In the genomic region with DNA sequence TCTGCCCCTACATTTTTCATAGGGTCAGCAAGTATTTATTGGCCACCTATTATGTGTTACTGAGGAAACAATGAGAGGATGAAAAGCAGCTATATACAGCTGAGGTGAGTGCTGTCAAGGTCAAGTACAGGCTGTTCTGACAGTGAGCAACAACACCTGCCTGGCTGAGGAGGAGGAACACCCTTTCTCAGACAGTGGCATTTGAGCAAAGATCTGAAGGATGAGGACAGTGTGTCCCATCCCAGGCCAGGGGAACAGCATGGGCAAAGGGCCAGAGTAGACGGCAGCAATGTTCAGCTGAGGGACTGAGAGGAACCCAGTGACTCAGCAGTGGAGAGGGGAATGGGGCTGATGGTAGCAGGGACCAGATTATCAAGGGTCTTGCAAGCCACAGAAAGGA, we compare ENCODE assay signal across 28 cellular contexts.
"Had no signal": no experiment of that assay in that cellular context is flagged by ENCODE, and none has a peak within 500 bp of the region (broad histone marks: within the 10 kb centered on the region; RNA-seq: fewer than 3 reads in every experiment).

No MANE protein-coding gene starts in this region.

- H3K36me3 ChIP-seq: stomach, suprapubic skin, thoracic aorta, thyroid gland, tibial artery, tibial nerve, transverse colon, upper lobe of left lung, upper lobe of right lung, uterus, vagina had no signal

- H3K4me1 Mint-ChIP-seq: stimulated activated effector memory CD8-positive, alpha-beta T cell treated with anti-CD3 and anti-CD28 coated beads, Interleukin-12 subunit alpha, Interleukin-12 subunit beta, amount 100 ng/mL, for 72 hours; stimulated activated memory B cell treated with anti-CD40 and anti-IgM and Interleukin-4, amounts not matched to agents 10 μg/mL and 1 μg/mL and 100 μg/mL, for 72 hours; stimulated activated naive B cell treated with anti-CD40 and anti-IgM and Interleukin-4, amounts not matched to agents 10 μg/mL and 1 μg/mL and 100 μg/mL, for 72 hours; stimulated activated naive CD8-positive, alpha-beta T cell treated with anti-CD3 and anti-CD28 coated beads, Interleukin-15, amount 100 ng/mL, for 72 hours had no signal

- ATAC-seq: stimulated activated effector memory CD8-positive, alpha-beta T cell treated with anti-CD3 and anti-CD28 coated beads, Interleukin-12 subunit alpha, Interleukin-12 subunit beta, amount 100 ng/mL, for 72 hours; stimulated activated memory B cell treated with anti-CD40 and anti-IgM and Interleukin-4, amounts not matched to agents 10 μg/mL and 1 μg/mL and 100 μg/mL, for 72 hours; stimulated activated naive B cell treated with anti-CD40 and anti-IgM and Interleukin-4, amounts not matched to agents 10 μg/mL and 1 μg/mL and 100 μg/mL, for 72 hours; stimulated activated naive CD8-positive, alpha-beta T cell treated with anti-CD3 and anti-CD28 coated beads, Interleukin-15, amount 100 ng/mL, for 72 hours; stimulated activated naive CD8-positive, alpha-beta T cell treated with anti-CD3 and anti-CD28 coated beads, Interleukin-15, Interleukin-2, amounts not matched to agents 100 U/mL and 50 U/mL, for 24 hours; upper lobe of right lung had no signal

- H3K9me3 Mint-ChIP-seq: stimulated activated effector memory CD8-positive, alpha-beta T cell treated with anti-CD3 and anti-CD28 coated beads, Interleukin-12 subunit alpha, Interleukin-12 subunit beta, amount 100 ng/mL, for 72 hours; stimulated activated memory B cell treated with anti-CD40 and anti-IgM and Interleukin-4, amounts not matched to agents 10 μg/mL and 1 μg/mL and 100 μg/mL, for 72 hours; stimulated activated naive B cell treated with anti-CD40 and anti-IgM and Interleukin-4, amounts not matched to agents 10 μg/mL and 1 μg/mL and 100 μg/mL, for 72 hours; stimulated activated naive CD8-positive, alpha-beta T cell treated with anti-CD3 and anti-CD28 coated beads, Interleukin-15, amount 100 ng/mL, for 72 hours; stimulated activated naive CD8-positive, alpha-beta T cell treated with anti-CD3 and anti-CD28 coated beads, Interleukin-15, Interleukin-2, amounts not matched to agents 100 ng/mL and 50 ng/mL, for 24 hours; type B pancreatic cell had no signal

- H3K4me1 ChIP-seq: stomach, suprapubic skin, testis, thyroid gland, tibial artery, tibial nerve, transverse colon, upper lobe of left lung, upper lobe of right lung, uterus, vagina had no signal

- H3K27ac ChIP-seq: stomach, suprapubic skin, testis, thoracic aorta, thyroid gland, tibial artery, tibial nerve, transverse colon, upper lobe of left lung, upper lobe of right lung, uterus, vagina had no signal

- H3K4me3 ChIP-seq: stomach, suprapubic skin, testis, thoracic aorta, thyroid gland, tibial artery, tibial nerve, transverse colon, upper lobe of left lung, upper lobe of right lung, uterus, vagina had no signal

- H3K27me3 Mint-ChIP-seq: stimulated activated memory B cell treated with anti-CD40 and anti-IgM and Interleukin-4, amounts not matched to agents 10 μg/mL and 1 μg/mL and 100 μg/mL, for 72 hours; stimulated activated naive B cell treated with anti-CD40 and anti-IgM and Interleukin-4, amounts not matched to agents 10 μg/mL and 1 μg/mL and 100 μg/mL, for 72 hours; stimulated activated naive CD8-positive, alpha-beta T cell treated with anti-CD3 and anti-CD28 coated beads, Interleukin-15, amount 100 ng/mL, for 72 hours had no signal

- DNase-seq: stimulated activated CD4-positive, alpha-beta T cell treated with anti-CD3 and anti-CD28 coated beads, Interleukin-2, amount 100 ng/mL, for 48 hours; stimulated activated CD4-positive, alpha-beta T cell treated with anti-CD3 and anti-CD28 coated beads, Interleukin-4, amount 100 ng/mL, for 1 hour; stimulated activated CD4-positive, alpha-beta T cell treated with anti-CD3 and anti-CD28 coated beads, Interleukin-4, amount 100 ng/mL, for 24 hours; stimulated activated CD4-positive, alpha-beta T cell treated with anti-CD3 and anti-CD28 coated beads, Interleukin-4, amount 100 ng/mL, for 4 hours; stimulated activated CD8-positive, alpha-beta memory T cell treated with anti-CD3 and anti-CD28 coated beads, Interleukin-4, amount 100 ng/mL, for 48 hours; stimulated activated naive B cell treated with anti-CD40 and anti-IgM and Interleukin-4, amounts not matched to agents 10 μg/mL and 1 μg/mL and 100 μg/mL, for 72 hours; stimulated activated naive CD4-positive, alpha-beta T cell; stimulated activated naive CD4-positive, alpha-beta T cell treated with Interleukin-2 at 50 U/mL for 16 hours; stimulated activated naive CD8-positive, alpha-beta T cell treated with anti-CD3 and anti-CD28 coated beads, Interleukin-15, amount 100 ng/mL, for 72 hours; stimulated activated naive CD8-positive, alpha-beta T cell treated with anti-CD3 and anti-CD28 coated beads, Interleukin-15, Interleukin-2, amounts not matched to agents 100 U/mL and 50 U/mL, for 24 hours; stomach; substantia nigra; testis; thyroid gland; tibial artery; transverse colon; trophoblast cell; upper lobe of left lung; upper lobe of right lung; uterus had no signal

- H3K4me3 Mint-ChIP-seq: stimulated activated effector memory CD8-positive, alpha-beta T cell treated with anti-CD3 and anti-CD28 coated beads, Interleukin-12 subunit alpha, Interleukin-12 subunit beta, amount 100 ng/mL, for 72 hours; stimulated activated memory B cell treated with anti-CD40 and anti-IgM and Interleukin-4, amounts not matched to agents 10 μg/mL and 1 μg/mL and 100 μg/mL, for 72 hours; stimulated activated naive B cell treated with anti-CD40 and anti-IgM and Interleukin-4, amounts not matched to agents 10 μg/mL and 1 μg/mL and 100 μg/mL, for 72 hours; stimulated activated naive CD8-positive, alpha-beta T cell treated with anti-CD3 and anti-CD28 coated beads, Interleukin-15, amount 100 ng/mL, for 72 hours; stimulated activated naive CD8-positive, alpha-beta T cell treated with anti-CD3 and anti-CD28 coated beads, Interleukin-15, Interleukin-2, amounts not matched to agents 100 ng/mL and 50 ng/mL, for 24 hours; type B pancreatic cell had no signal

- H3K36me3 Mint-ChIP-seq: stimulated activated effector memory CD8-positive, alpha-beta T cell treated with anti-CD3 and anti-CD28 coated beads, Interleukin-12 subunit alpha, Interleukin-12 subunit beta, amount 100 ng/mL, for 72 hours; stimulated activated memory B cell treated with anti-CD40 and anti-IgM and Interleukin-4, amounts not matched to agents 10 μg/mL and 1 μg/mL and 100 μg/mL, for 72 hours; stimulated activated naive B cell treated with anti-CD40 and anti-IgM and Interleukin-4, amounts not matched to agents 10 μg/mL and 1 μg/mL and 100 μg/mL, for 72 hours; type B pancreatic cell had no signal

- H3K27ac Mint-ChIP-seq: stimulated activated effector memory CD8-positive, alpha-beta T cell treated with anti-CD3 and anti-CD28 coated beads, Interleukin-12 subunit alpha, Interleukin-12 subunit beta, amount 100 ng/mL, for 72 hours; stimulated activated memory B cell treated with anti-CD40 and anti-IgM and Interleukin-4, amounts not matched to agents 10 μg/mL and 1 μg/mL and 100 μg/mL, for 72 hours; stimulated activated naive B cell treated with anti-CD40 and anti-IgM and Interleukin-4, amounts not matched to agents 10 μg/mL and 1 μg/mL and 100 μg/mL, for 72 hours; stimulated activated naive CD8-positive, alpha-beta T cell treated with anti-CD3 and anti-CD28 coated beads, Interleukin-15, amount 100 ng/mL, for 72 hours; stimulated activated naive CD8-positive, alpha-beta T cell treated with anti-CD3 and anti-CD28 coated beads, Interleukin-15, Interleukin-2, amounts not matched to agents 100 ng/mL and 50 ng/mL, for 24 hours; type B pancreatic cell had no signal

- H3K27me3 ChIP-seq: suprapubic skin, testis, thyroid gland, tibial artery, tibial nerve, transverse colon, upper lobe of left lung, uterus, vagina had no signal

- H3K9me3 ChIP-seq: stomach, suprapubic skin, testis, thoracic aorta, thyroid gland, tibial artery, tibial nerve, transverse colon, upper lobe of left lung, upper lobe of right lung, uterus, vagina had no signal
